14 cellular contexts compared by ENCODE assay signal in the genomic region with DNA sequence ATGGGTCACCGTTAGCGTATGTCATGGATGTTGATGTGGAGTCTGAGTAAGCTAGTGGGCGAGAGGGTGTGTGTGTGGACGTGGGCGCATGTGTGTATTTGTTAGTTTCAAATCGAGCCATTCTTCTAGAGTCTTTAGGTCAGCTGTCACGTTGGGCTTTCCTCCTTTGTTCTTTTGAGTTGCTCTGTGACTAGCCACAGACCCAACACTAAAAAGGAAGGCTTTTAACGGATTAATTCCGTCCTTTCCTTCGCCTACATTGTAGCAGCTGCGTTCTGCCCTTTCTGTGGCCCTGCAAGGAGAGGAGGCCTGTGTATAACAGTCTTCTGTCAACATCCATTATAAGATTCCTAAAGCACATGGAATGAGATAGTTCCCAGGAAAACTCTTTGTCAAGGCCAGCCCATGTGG.
A peak's percentile ranks its signal among the peaks of the same experiment; 100 is the strongest.
DNase-seq lines count a peak whose midpoint lies in the region; ATAC-seq and TF ChIP-seq lines count a peak whose summit lies in the region.
"Had no signal": no experiment of that assay in that cellular context is flagged by ENCODE, and none has a peak within 500 bp of the region (broad histone marks: within the 10 kb centered on the region; RNA-seq: fewer than 3 reads in every experiment).

No MANE protein-coding gene starts in this region.

- H3K9me3 ChIP-seq in MM.1S (replicated peaks; ENCODE audit: insufficient read depth, low read length), result no peaks in the 10 kb centered on the region

- H3K4me1 ChIP-seq in MM.1S (ENCODE audit: low read length), result peaks cover 28% of the 10 kb centered on the region

- H3F3A ChIP-seq in MM.1S (ENCODE audit: insufficient read depth, low read length), result peaks cover 35% of the 10 kb centered on the region

- no peaks in the 10 kb centered on the region for H3K9me2 ChIP-seq in MM.1S (replicated peaks; ENCODE audit: insufficient read depth, low read length)

- H3K27ac ChIP-seq in MM.1S (ENCODE audit: low read length), result no peak overlapping the region
- H3K27ac ChIP-seq: BLaER1 treated with 17β-estradiol and CSF1 and Interleukin-3, amounts not matched to agents 10 nM and 100 nM; HL-60 had no signal

- H2AFZ ChIP-seq in MM.1S (ENCODE audit: low read length), result no peak overlapping the region

- ATAC-seq in HG02642 (IDR thresholded peaks at IDR 0.05; ENCODE audit: poor library complexity, unreplicated experiment), result no peak

- H3K36me3 ChIP-seq in BJ (ENCODE audit: control insufficient read depth, insufficient read depth, low read length) (peaks cover 7% of the 10 kb centered on the region), MM.1S (replicated peaks; ENCODE audit: insufficient read depth, low read length) (peaks cover 12% of the 10 kb centered on the region; the same call in 1 of the 2 replicates)

- H3K9ac ChIP-seq in MM.1S (ENCODE audit: low read length), result no peak overlapping the region
- H3K9ac ChIP-seq: BLaER1 treated with 17β-estradiol and CSF1 and Interleukin-3, amounts not matched to agents 10 nM and 100 nM had no signal

- H4K20me1 ChIP-seq in MM.1S (ENCODE audit: insufficient read depth, low read length), result no peaks in the 10 kb centered on the region

- H3K79me2 ChIP-seq in MM.1S (ENCODE audit: low read length), result peaks cover 78% of the 10 kb centered on the region

- TF ChIP-seq CTCF in BJ (IDR thresholded peaks at IDR 0.05; ENCODE audit: insufficient read depth, low read depth, low read length) (no peak), foreskin fibroblast (IDR thresholded peaks at IDR 0.05; ENCODE audit: low read depth, low read length) (no peak), MM.1S (IDR thresholded peaks at IDR 0.05; ENCODE audit: low read length) (no peak)

- no peaks in the 10 kb centered on the region for H3K27me3 ChIP-seq in BJ (ENCODE audit: control insufficient read depth, insufficient read depth, low read length)
- no peaks in the 10 kb centered on the region for H3K27me3 ChIP-seq in MM.1S (replicated peaks; ENCODE audit: insufficient read depth, low read length)
- H3K27me3 ChIP-seq: BLaER1 treated with 17β-estradiol and CSF1 and Interleukin-3, amounts not matched to agents 10 nM and 100 nM had no signal

- POLR2A ChIA-PET in BJ (lab: Charles Lee), result no interaction called here

- H3K4me3 ChIP-seq in BJ (ENCODE audit: low read depth, low read length), result no peak overlapping the region
- H3K4me3 ChIP-seq in foreskin fibroblast (ENCODE audit: low read depth in 1 of 2, low read length in 2 of 2), result no peak overlapping the region
- no peak overlapping the region for H3K4me3 ChIP-seq in MM.1S (ENCODE audit: low read length)
- H3K4me3 ChIP-seq: BLaER1 treated with 17β-estradiol and CSF1 and Interleukin-3, amounts not matched to agents 10 nM and 100 nM had no signal

- no peak overlapping the region for H3K4me2 ChIP-seq in MM.1S (ENCODE audit: low read depth, low read length)
- H3K4me2 ChIP-seq: BLaER1 treated with 17β-estradiol and CSF1 and Interleukin-3, amounts not matched to agents 10 nM and 100 nM had no signal

- CTCF ChIA-PET in BJ (lab: Yijun Ruan, JAX), result no interaction called here

- DNase-seq in BJ (ENCODE audit: low read depth) (peak; percentile 63), SK-N-DZ (ENCODE audit: low spot score) (peak; percentile 48), foreskin fibroblast (peak; percentile 47 to 75), pons (ENCODE audit: low spot score) (peak; percentile 74), MM.1S (no peak), NCI-H2171 treated with DMSO at 0.1 percent for 48 hours (lab: John Stamatoyannopoulos, UW) (no peak)
- no peak for DNase-seq in activated CD8-positive, alpha-beta memory T cell treated with anti-CD3 and anti-CD28 coated beads, Interleukin-2, amount 50 U/mL, for 48 hours
- DNase-seq: activated T-cell treated with anti-CD3 and anti-CD28 coated beads, Interleukin-2, amount 50 U/mL, for 72 hours; hippocampal formation; NCI-H1436 treated with DMSO at 0.1 percent for 48 hours; stimulated activated CD4-positive, alpha-beta T cell treated with anti-CD3 and anti-CD28 coated beads, Interleukin-4, amount 100 ng/mL, for 24 hours had no signal

Comparison
In these comparisons a context has a peak if more than half of its experiments do, and no peak if none do; other contexts are left out.
1. DNase-seq: peak in BJ (single experiment), SK-N-DZ (single experiment), foreskin fibroblast (2 of 2) and pons (single experiment); none in MM.1S (single experiment), NCI-H2171 treated with DMSO at 0.1 percent for 48 hours (single experiment) and activated CD8-positive, alpha-beta memory T cell treated with anti-CD3 and anti-CD28 coated beads, Interleukin-2, amount 50 U/mL, for 48 hours (single experiment).